In genomic region chr16:19463468-19464315, GRCh38 we compare ENCODE assay signal across 16 cellular contexts. TPM values are rescaled to one million over a fixed set of nuclear protein-coding genes. Genes with fewer than 3 reads are reported as not detected.
DNase-seq lines count a peak whose midpoint lies in the region; FAIRE-seq and TF ChIP-seq lines count a peak whose summit lies in the region.
"Had no signal": no experiment of that assay in that cellular context is flagged by ENCODE, and none has a peak within 500 bp of the region (broad histone marks: within the 10 kb centered on the region; RNA-seq: fewer than 3 reads in every experiment).

No MANE protein-coding gene starts in this region.

- DNase-seq in EH (ENCODE audit: low read depth), result peak; percentile 19
- peak; percentile 80 to 94 for DNase-seq in NCI-H2081 (lab: John Stamatoyannopoulos, UW)
- DNase-seq in RPMI7951 (ENCODE audit: low read depth), result peak; percentile 63
- peak; percentile 42 for DNase-seq in mucosa of gallbladder (ENCODE audit: low spot score)
- DNase-seq in GM12892 (ENCODE audit: insufficient read length), result no peak
- DNase-seq in NCI-H1694 treated with DMSO at 0.1 percent for 48 hours (lab: John Stamatoyannopoulos, UW), result no peak
- no peak for DNase-seq in LoVo (ENCODE audit: low spot score)
- no peak for DNase-seq in HT-29 (ENCODE audit: low spot score)
- DNase-seq: activated CD4-positive, CD25-positive, alpha-beta regulatory T cell; activated CD8-positive, alpha-beta memory T cell treated with anti-CD3 and anti-CD28 coated beads for 24 hours; GM23248; NCI-H446; T-cell had no signal

- FAIRE-seq in GM12892 (lab: Jason Lieb, UNC), result no peak
- FAIRE-seq: RCC 7860 had no signal

- no peak for TF ChIP-seq POLR2A in GM12892 (IDR thresholded peaks at IDR 0.05; ENCODE audit: low read depth, low read length)

RNA-seq across cellular contexts. Expression of gene TMC5, which starts 46.0 kb away (rescaled TPM):
- not detected in 2 replicates for total RNA-seq in RPMI7951 (2014; rRNA removed; shearing (Covaris generic))
- 46.8 TPM for total RNA-seq in mucosa of gallbladder
- not detected for polyA plus RNA-seq in GM12892 (2012; ENCODE audit: missing spikeins)
- total RNA-seq in HT-29 (2014; rRNA removed; shearing (Covaris generic)), result 24.2 and 24.9 TPM in 2 replicates
- total RNA-seq: GM23248, LHCN-M2, pulmonary artery endothelial cell had no signal
- polyA plus RNA-seq: GM23248 had no signal

RNA-seq across cellular contexts. Expression of gene GDE1, which starts 58.2 kb away (rescaled TPM):
- total RNA-seq in RPMI7951 (2014; rRNA removed; shearing (Covaris generic)), result 62.0 and 68.1 TPM in 2 replicates
- total RNA-seq in mucosa of gallbladder, result 68.8 TPM
- 16.5 TPM for polyA plus RNA-seq in GM12892 (2012; ENCODE audit: missing spikeins)
- 64.4 and 67.2 TPM in 2 replicates for total RNA-seq in HT-29 (2014; rRNA removed; shearing (Covaris generic))

Comparison
In these comparisons a context has a peak if more than half of its experiments do, and no peak if none do; other contexts are left out.
1. DNase-seq: peak in EH (single experiment), NCI-H2081 (2 of 2), RPMI7951 (single experiment) and mucosa of gallbladder (single experiment); none in GM12892 (single experiment), NCI-H1694 treated with DMSO at 0.1 percent for 48 hours (single experiment), LoVo (single experiment) and HT-29 (single experiment).
2. RNA of gene TMC5, which starts 46.0 kb away (total RNA-seq): 46.8 TPM in mucosa of gallbladder (single experiment) and 24.2 to 24.9 TPM in HT-29; not detected in RPMI7951; every median in the first group is over 10 times any median in the second.